17 cellular contexts compared by ENCODE assay signal in genomic region chr3:131750256-131750655, GRCh38.
DNase-seq lines count a peak whose midpoint lies in the region; ATAC-seq and TF ChIP-seq lines count a peak whose summit lies in the region.
"Had no signal": no experiment of that assay in that cellular context is flagged by ENCODE, and none has a peak within 500 bp of the region (broad histone marks: within the 10 kb centered on the region; RNA-seq: fewer than 3 reads in every experiment).

No MANE protein-coding gene starts in this region.

- no peaks in the 10 kb centered on the region for H3K27me3 ChIP-seq in PC-9 (ENCODE audit: insufficient read depth, low read depth)
- H3K27me3 ChIP-seq in gastrocnemius medialis: no peaks in the 10 kb centered on the region
- H3K27me3 ChIP-seq: BE2C had no signal

- no peaks in the 10 kb centered on the region for H3K36me3 ChIP-seq in PC-9 (ENCODE audit: low read depth)
- H3K36me3 ChIP-seq in gastrocnemius medialis: no peaks in the 10 kb centered on the region
- H3K36me3 ChIP-seq: BE2C, HAP-1 had no signal

- H3K4me3 Mint-ChIP-seq in mesothelial cell of epicardium (no peak overlapping the region), type B pancreatic cell (no peak overlapping the region)
- H3K4me3 Mint-ChIP-seq: CD8-positive, alpha-beta memory T cell; IgD-negative memory B cell had no signal

- H3F3A ChIP-seq in PC-9 (ENCODE audit: insufficient read depth, low read depth): no peaks in the 10 kb centered on the region

- DNase-seq in PC-9: no peak
- no peak for DNase-seq in mesothelial cell of epicardium (ENCODE audit: low spot score in 2 of 2, unreplicated experiment in 2 of 2)
- no peak for DNase-seq in type B pancreatic cell (ENCODE audit: extremely low spot score, unreplicated experiment)
- DNase-seq in NCI-H2171 treated with DMSO at 0.1 percent for 48 hours (lab: John Stamatoyannopoulos, UW): no peak
- DNase-seq in gastrocnemius medialis: no peak
- no peak for DNase-seq in HEK293T (ENCODE audit: extremely low spot score)
- DNase-seq: ACHN; BE2C; C1 segment of cervical spinal cord; CD4-positive, CD25-positive, alpha-beta regulatory T cell; CD8-positive, alpha-beta memory T cell; COR-L47; GM23248 had no signal

- H3K79me2 ChIP-seq in PC-9 (ENCODE audit: low read depth): no peaks in the 10 kb centered on the region

- in situ Hi-C loops in gastrocnemius medialis (cut with MboI; ENCODE audit: low sequenced_read_pairs in 4 of 4): no loop called here

- peaks cover 6% of the 10 kb centered on the region for H3K27me3 Mint-ChIP-seq in mesothelial cell of epicardium (ENCODE audit: low read depth)
- no peaks in the 10 kb centered on the region for H3K27me3 Mint-ChIP-seq in type B pancreatic cell

- no peaks in the 10 kb centered on the region for H3K4me1 ChIP-seq in PC-9 (replicated peaks; ENCODE audit: insufficient read depth)
- no peaks in the 10 kb centered on the region for H3K4me1 ChIP-seq in gastrocnemius medialis

- H3K27ac Mint-ChIP-seq in mesothelial cell of epicardium (no peak overlapping the region), type B pancreatic cell (no peak overlapping the region)
- H3K27ac Mint-ChIP-seq: CD4-positive, CD25-positive, alpha-beta regulatory T cell; CD8-positive, alpha-beta memory T cell; IgD-negative memory B cell had no signal

- H3K27ac ChIP-seq in PC-9: no peak overlapping the region
- H3K27ac ChIP-seq in gastrocnemius medialis: no peak overlapping the region
- H3K27ac ChIP-seq: GM23248 had no signal

- H3K9me3 Mint-ChIP-seq in mesothelial cell of epicardium (no peaks in the 10 kb centered on the region), type B pancreatic cell (no peaks in the 10 kb centered on the region)

- POLR2A ChIA-PET in PC-9 (lab: Charles Lee; ENCODE audit: unreplicated experiment): no interaction called here
- POLR2A ChIA-PET in HEK293T (lab: Yijun Ruan, JAX): no interaction called here

- H3K4me1 Mint-ChIP-seq in mesothelial cell of epicardium (no peaks in the 10 kb centered on the region), type B pancreatic cell (ENCODE audit: unreplicated experiment) (no peaks in the 10 kb centered on the region)
- H3K4me1 Mint-ChIP-seq: CD4-positive, CD25-positive, alpha-beta regulatory T cell; CD8-positive, alpha-beta memory T cell; IgD-negative memory B cell had no signal

- CTCF ChIA-PET in PC-9 (lab: Charles Lee): no interaction called here
- CTCF ChIA-PET in HEK293T (lab: Yijun Ruan, JAX): no interaction called here

- H3K4me2 ChIP-seq in PC-9: no peak overlapping the region

- H3K9me3 ChIP-seq in PC-9 (ENCODE audit: insufficient read depth, low read depth): 0 out of 2 replicates have a peak, but pooled peaks cover 4% of the 10 kb centered on the region
- no peaks in the 10 kb centered on the region for H3K9me3 ChIP-seq in gastrocnemius medialis
- H3K9me3 ChIP-seq: BE2C, HAP-1 had no signal

- no peak overlapping the region for H2AFZ ChIP-seq in PC-9
- H2AFZ ChIP-seq: GM23248 had no signal

- TF ChIP-seq CTCF in LNCAP (IDR thresholded peaks at IDR 0.05) (0 out of 2 replicates have a peak, but pooled peaks have one; percentile 10), PC-9 (conservative IDR thresholded peaks at IDR 0.05) (peak; percentile 13; the same call in 1 of the 2 replicates), mesothelial cell of epicardium (IDR thresholded peaks at IDR 0.05; ENCODE audit: unreplicated experiment) (peak; percentile 39), type B pancreatic cell (conservative IDR thresholded peaks at IDR 0.05) (peak; percentile 59), gastrocnemius medialis (IDR thresholded peaks at IDR 0.05 in 4 of 5, conservative IDR thresholded peaks at IDR 0.05 in 1 of 5) (no peak)

- H3K4me3 ChIP-seq in PC-9: no peak overlapping the region
- no peak overlapping the region for H3K4me3 ChIP-seq in gastrocnemius medialis
- H3K4me3 ChIP-seq: GM23248, HAP-1 had no signal

- no peak for ATAC-seq in gastrocnemius medialis
- ATAC-seq: HepG2 had no signal

- TF ChIP-seq POLR2A in gastrocnemius medialis (IDR thresholded peaks at IDR 0.05): no peak

- BruUV-seq in PC-9 (replicated peaks; lab: Mats Ljungman, UMichigan): no TSS peak

- intact Hi-C loops in PC-9 (cut with micrococcal nuclease; ENCODE audit: unreplicated experiment): no loop called here
- intact Hi-C loops in gastrocnemius medialis (cut with DNase I; ENCODE audit: low total_unique reads): no loop called here

- no peaks in the 10 kb centered on the region for H4K20me1 ChIP-seq in PC-9 (ENCODE audit: insufficient read depth)

- no peaks in the 10 kb centered on the region for H3K9me2 ChIP-seq in PC-9 (ENCODE audit: insufficient read depth)

- H3K36me3 Mint-ChIP-seq in mesothelial cell of epicardium: no peaks in the 10 kb centered on the region
- H3K36me3 Mint-ChIP-seq in type B pancreatic cell: no peaks in the 10 kb centered on the region
- H3K36me3 Mint-ChIP-seq: CD4-positive, CD25-positive, alpha-beta regulatory T cell; CD8-positive, alpha-beta memory T cell; IgD-negative memory B cell had no signal

TF ChIP-seq in HEK293T, 16 proteins besides CTCF, POLR2A, EP300 and RAD21:
- TF ChIP-seq ZNF384 (IDR thresholded peaks at IDR 0.05) (no peak), SUZ12 (IDR thresholded peaks at IDR 0.05) (no peak), PKNOX1 (IDR thresholded peaks at IDR 0.05) (no peak), NFRKB (IDR thresholded peaks at IDR 0.05) (no peak), TARDBP (IDR thresholded peaks at IDR 0.05) (no peak)

Comparison
In these comparisons a context has a peak if more than half of its experiments do, and no peak if none do; other contexts are left out.
1. CTCF ChIP-seq: peak in LNCAP (single experiment), PC-9 (single experiment), mesothelial cell of epicardium (single experiment) and type B pancreatic cell (single experiment); none in gastrocnemius medialis (0 of 5).